In the genomic region with DNA sequence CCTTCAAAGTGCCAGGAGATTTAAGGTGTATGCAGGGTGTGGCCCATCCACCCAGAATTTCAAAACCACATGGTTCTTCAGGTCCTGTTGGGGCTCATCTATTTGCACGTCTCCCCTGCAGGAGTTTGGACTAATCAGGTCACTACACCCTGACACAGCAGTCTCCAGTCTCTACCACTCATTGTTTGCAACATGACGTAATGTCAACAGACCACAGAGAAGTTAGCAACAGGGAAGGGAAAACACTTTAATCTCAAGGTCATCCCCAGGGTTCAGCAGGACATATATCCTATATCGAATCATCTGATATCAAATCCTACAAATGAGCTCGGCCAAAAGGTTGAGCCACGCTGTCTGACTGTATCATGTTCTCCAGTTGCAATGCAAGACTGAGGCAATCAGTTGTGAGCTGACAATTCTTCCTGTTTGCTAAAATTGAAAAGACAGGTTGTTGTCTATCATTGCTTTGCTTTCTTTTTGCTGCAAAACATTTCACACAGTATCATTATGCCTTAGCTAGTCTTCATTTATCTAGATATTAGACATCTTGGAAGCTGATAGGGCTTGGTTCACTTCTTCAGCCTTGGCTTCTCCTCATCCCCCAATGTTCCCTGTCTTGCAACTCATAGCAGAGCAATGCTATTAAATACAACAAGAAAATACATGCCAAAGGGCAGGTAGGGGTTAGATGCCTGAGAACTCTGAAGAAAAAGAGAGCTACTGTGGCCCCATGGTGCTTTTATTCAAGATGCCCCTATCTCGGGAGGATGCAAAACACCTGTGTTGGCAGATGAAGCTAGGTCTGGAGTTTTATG, we compare ENCODE assay signal across 10 cellular contexts. TPM values are rescaled to one million over a fixed set of nuclear protein-coding genes. Genes with fewer than 3 reads are reported as not detected.
DNase-seq lines count a peak whose midpoint lies in the region; ATAC-seq and TF ChIP-seq lines count a peak whose summit lies in the region.
"Had no signal": no experiment of that assay in that cellular context is flagged by ENCODE, and none has a peak within 500 bp of the region (broad histone marks: within the 10 kb centered on the region; RNA-seq: fewer than 3 reads in every experiment).

No MANE protein-coding gene starts in this region.

- ATAC-seq in HG03060 (IDR thresholded peaks at IDR 0.05; ENCODE audit: low read depth, unreplicated experiment): peak; percentile 22
- no peak for ATAC-seq in SK-N-SH treated with all-trans-retinoic acid at 6 μM for 48 hours

- peak overlapping the region; percentile 78 for H3K27ac ChIP-seq in hepatocyte
- H3K27ac ChIP-seq: neutrophil, thoracic aorta had no signal

- WGBS in hepatocyte (ENCODE audit: low lambda C conversion rate, missing lambda C conversion rate): 57% methylated on average over 6 of the region's 6 CpGs

- H3K4me3 ChIP-seq in hepatocyte: no peak overlapping the region
- no peak overlapping the region for H3K4me3 ChIP-seq in BE2C (ENCODE audit: low read depth, low read length)
- H3K4me3 ChIP-seq: thoracic aorta had no signal

- H3K9me3 ChIP-seq in hepatocyte (ENCODE audit: low read depth) (no peaks in the 10 kb centered on the region), BE2C (0 out of 2 replicates have a peak, but pooled peaks cover 5% of the 10 kb centered on the region)
- H3K9me3 ChIP-seq: neutrophil, thoracic aorta had no signal

- H3K4me2 ChIP-seq in hepatocyte: peak overlapping the region; percentile 3

- H3K4me1 ChIP-seq in hepatocyte (ENCODE audit: insufficient read depth) (peaks cover 24% of the 10 kb centered on the region), BE2C (no peaks in the 10 kb centered on the region)

- H3K79me2 ChIP-seq in hepatocyte: no peaks in the 10 kb centered on the region

- no peaks in the 10 kb centered on the region for H3K36me3 ChIP-seq in hepatocyte (replicated peaks; ENCODE audit: insufficient read depth, low read depth)
- H3K36me3 ChIP-seq in BE2C: no peaks in the 10 kb centered on the region
- H3K36me3 ChIP-seq: neutrophil, thoracic aorta had no signal

- H2AFZ ChIP-seq in hepatocyte: no peak overlapping the region

- DNase-seq in CD1c-positive myeloid dendritic cell (ENCODE audit: extremely low spot score) (peak; percentile 77), SHP77 treated with DMSO at 0.1 percent for 48 hours (lab: John Stamatoyannopoulos, UW) (peak; percentile 48), hepatocyte (ENCODE audit: low spot score) (peak; percentile 67), BE2C (no peak), mesenteric fat pad (ENCODE audit: low spot score) (no peak)
- DNase-seq in activated CD4-positive, alpha-beta T cell treated with anti-CD3 and anti-CD28 coated beads for 48 hours: no peak

- H3K27me3 ChIP-seq in hepatocyte (no peaks in the 10 kb centered on the region), BE2C (peaks cover 50% of the 10 kb centered on the region)

- H4K20me1 ChIP-seq in hepatocyte (ENCODE audit: insufficient read depth, poor library complexity, severe bottlenecking): no peaks in the 10 kb centered on the region

- no peak for TF ChIP-seq CTCF in hepatocyte (IDR thresholded peaks at IDR 0.05; ENCODE audit: poor library complexity)
- TF ChIP-seq CTCF in BE2C (IDR thresholded peaks at IDR 0.05; ENCODE audit: low read depth, low read length): no peak

- H3K9me2 ChIP-seq in hepatocyte (replicated peaks; ENCODE audit: insufficient read depth): no peaks in the 10 kb centered on the region

TF ChIP-seq in SK-N-SH treated with all-trans-retinoic acid at 6 μM for 48 hours, 23 proteins besides CTCF, POLR2A, EP300 and RAD21:
- no peak for TF ChIP-seq ZC3H10 (CRISPR knock-in tag; IDR thresholded peaks at IDR 0.05)
- no peak for TF ChIP-seq OSR1 (CRISPR knock-in tag; IDR thresholded peaks at IDR 0.05)
- TF ChIP-seq RARB (CRISPR knock-in tag; IDR thresholded peaks at IDR 0.05): no peak
- TF ChIP-seq, protein P1, sequence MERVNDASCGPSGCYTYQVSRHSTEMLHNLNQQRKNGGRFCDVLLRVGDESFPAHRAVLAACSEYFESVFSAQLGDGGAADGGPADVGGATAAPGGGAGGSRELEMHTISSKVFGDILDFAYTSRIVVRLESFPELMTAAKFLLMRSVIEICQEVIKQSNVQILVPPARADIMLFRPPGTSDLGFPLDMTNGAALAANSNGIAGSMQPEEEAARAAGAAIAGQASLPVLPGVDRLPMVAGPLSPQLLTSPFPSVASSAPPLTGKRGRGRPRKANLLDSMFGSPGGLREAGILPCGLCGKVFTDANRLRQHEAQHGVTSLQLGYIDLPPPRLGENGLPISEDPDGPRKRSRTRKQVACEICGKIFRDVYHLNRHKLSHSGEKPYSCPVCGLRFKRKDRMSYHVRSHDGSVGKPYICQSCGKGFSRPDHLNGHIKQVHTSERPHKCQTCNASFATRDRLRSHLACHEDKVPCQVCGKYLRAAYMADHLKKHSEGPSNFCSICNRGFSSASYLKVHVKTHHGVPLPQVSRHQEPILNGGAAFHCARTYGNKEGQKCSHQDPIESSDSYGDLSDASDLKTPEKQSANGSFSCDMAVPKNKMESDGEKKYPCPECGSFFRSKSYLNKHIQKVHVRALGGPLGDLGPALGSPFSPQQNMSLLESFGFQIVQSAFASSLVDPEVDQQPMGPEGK (CRISPR knock-in tag; IDR thresholded peaks at IDR 0.05; ENCODE audit: borderline replicate concordance): no peak
- TF ChIP-seq TOX (CRISPR knock-in tag; IDR thresholded peaks at IDR 0.05; ENCODE audit: borderline replicate concordance): no peak
- TF ChIP-seq ARNTL (CRISPR knock-in tag; IDR thresholded peaks at IDR 0.05; ENCODE audit: borderline replicate concordance, low read depth): no peak
- no peak for TF ChIP-seq ZNF565 (CRISPR knock-in tag; conservative IDR thresholded peaks at IDR 0.05; ENCODE audit: low read depth)
- TF ChIP-seq, protein P2, sequence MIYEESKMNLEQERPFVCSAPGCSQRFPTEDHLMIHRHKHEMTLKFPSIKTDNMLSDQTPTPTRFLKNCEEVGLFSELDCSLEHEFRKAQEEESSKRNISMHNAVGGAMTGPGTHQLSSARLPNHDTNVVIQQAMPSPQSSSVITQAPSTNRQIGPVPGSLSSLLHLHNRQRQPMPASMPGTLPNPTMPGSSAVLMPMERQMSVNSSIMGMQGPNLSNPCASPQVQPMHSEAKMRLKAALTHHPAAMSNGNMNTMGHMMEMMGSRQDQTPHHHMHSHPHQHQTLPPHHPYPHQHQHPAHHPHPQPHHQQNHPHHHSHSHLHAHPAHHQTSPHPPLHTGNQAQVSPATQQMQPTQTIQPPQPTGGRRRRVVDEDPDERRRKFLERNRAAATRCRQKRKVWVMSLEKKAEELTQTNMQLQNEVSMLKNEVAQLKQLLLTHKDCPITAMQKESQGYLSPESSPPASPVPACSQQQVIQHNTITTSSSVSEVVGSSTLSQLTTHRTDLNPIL (CRISPR knock-in tag; IDR thresholded peaks at IDR 0.05; ENCODE audit: low read depth): no peak
- no peak for TF ChIP-seq PPARA (CRISPR knock-in tag; IDR thresholded peaks at IDR 0.05; ENCODE audit: borderline replicate concordance)
- TF ChIP-seq ZNF70 (CRISPR knock-in tag; IDR thresholded peaks at IDR 0.05): no peak
- no peak for TF ChIP-seq CSDC2 (CRISPR knock-in tag; IDR thresholded peaks at IDR 0.05)
- TF ChIP-seq SNAI2 (CRISPR knock-in tag; IDR thresholded peaks at IDR 0.05): no peak
- no peak for TF ChIP-seq GLIS3 (CRISPR knock-in tag; IDR thresholded peaks at IDR 0.05)
- no peak for TF ChIP-seq ESRRG (CRISPR knock-in tag; IDR thresholded peaks at IDR 0.05)
TF ChIP-seq in SK-N-SH treated with all-trans-retinoic acid at 6 μM for 48 hours: peak in this region for 0.

RNA-seq across cellular contexts. Expression of a gene that starts 13.4 kb away (rescaled TPM):
- total RNA-seq in hepatocyte (0.76 and 1.1 TPM in 2 replicates), mesenteric fat pad (1.2 TPM)
- polyA plus RNA-seq in hepatocyte: 2.1 and 3.4 TPM in 2 replicates
- 0.29 TPM for polyA plus RNA-seq in BE2C (2012; ENCODE audit: insufficient read depth, insufficient read length, low read depth)

Comparison
In these comparisons a context has a peak if more than half of its experiments do, and no peak if none do; other contexts are left out.
1. DNase-seq: peak in CD1c-positive myeloid dendritic cell (single experiment), SHP77 treated with DMSO at 0.1 percent for 48 hours (single experiment) and hepatocyte (single experiment); none in BE2C (single experiment), mesenteric fat pad (single experiment) and activated CD4-positive, alpha-beta T cell treated with anti-CD3 and anti-CD28 coated beads for 48 hours (single experiment).